In the genomic region with DNA sequence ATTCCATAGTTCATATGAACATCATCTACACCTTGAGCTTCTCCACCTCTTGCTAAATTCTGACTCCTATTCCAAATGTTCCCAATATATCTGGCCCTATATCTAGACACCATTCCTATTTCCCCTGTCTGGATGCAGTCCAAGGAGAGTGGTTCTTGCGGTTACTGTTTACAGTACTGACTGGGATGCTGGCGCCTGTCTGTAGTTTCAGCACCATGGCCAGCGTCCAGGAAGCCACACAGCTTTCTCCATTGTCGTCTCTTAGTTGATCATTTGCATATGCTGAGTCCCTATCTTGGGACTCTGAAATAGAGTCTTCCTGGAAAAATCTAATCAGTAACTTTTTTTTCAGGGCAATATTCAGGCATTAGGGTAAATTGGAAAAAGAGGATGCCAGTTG, we compare ENCODE assay signal across 9 cellular contexts. TPM values are rescaled to one million over a fixed set of nuclear protein-coding genes. Genes with fewer than 3 reads are reported as not detected.
DNase-seq lines count a peak whose midpoint lies in the region; ATAC-seq and TF ChIP-seq lines count a peak whose summit lies in the region.
"Had no signal": no experiment of that assay in that cellular context is flagged by ENCODE, and none has a peak within 500 bp of the region (broad histone marks: within the 10 kb centered on the region; RNA-seq: fewer than 3 reads in every experiment).

No MANE protein-coding gene starts in this region.

- intact Hi-C loops in adrenal gland (cut with DNase I), result no loop called here
- intact Hi-C loops in stomach (cut with DNase I; ENCODE audit: low total_unique reads), result no loop called here

- no peak overlapping the region for H3K4me3 ChIP-seq in HFF-Myc (replicated peaks; ENCODE audit: low read depth, low read length)
- no peak overlapping the region for H3K4me3 ChIP-seq in adrenal gland
- H3K4me3 ChIP-seq in stomach, result no peak overlapping the region
- H3K4me3 ChIP-seq: skin epidermis had no signal

- H3K9me3 ChIP-seq in adrenal gland (replicated peaks in 1 of 3), result no peaks in the 10 kb centered on the region
- no peaks in the 10 kb centered on the region for H3K9me3 ChIP-seq in stomach

- peak; percentile 58 for ATAC-seq in left lobe of liver
- ATAC-seq in HG03571 (IDR thresholded peaks at IDR 0.05; ENCODE audit: unreplicated experiment), result no peak

- 0 to 5% (median 1%) methylated on average over 4 of the region's 4 CpGs for WGBS in adrenal gland, 4 donors
- 1 to 3% (median 2%) methylated on average over 4 of the region's 4 CpGs for WGBS in stomach, 5 donors

- in situ Hi-C loops in ACHN (cut with HindIII; ENCODE audit: low pct_ligation_motif_present, low pct_unique_long_range_greater_than_20kb, low sequenced_read_pairs), result no loop called here

- TF ChIP-seq CTCF in HFF-Myc (IDR thresholded peaks at IDR 0.05; ENCODE audit: low read depth, low read length, missing control alignments) (no peak), adrenal gland (IDR thresholded peaks at IDR 0.05) (no peak), stomach (IDR thresholded peaks at IDR 0.05) (no peak)

- peak; percentile 64 for DNase-seq in ACHN
- DNase-seq in HFF-Myc (ENCODE audit: extremely low read depth, low read depth), result peak; percentile 35
- DNase-seq in SHP77 treated with DMSO at 0.1 percent for 48 hours (lab: John Stamatoyannopoulos, UW), result peak; percentile 67
- DNase-seq in adrenal gland, result peak; percentile 28 to 54 (median 44)
- DNase-seq in left lobe of liver (ENCODE audit: low spot score), result no peak
- DNase-seq in stomach, result peak; percentile 37
- DNase-seq in NCI-H524 (lab: John Stamatoyannopoulos, UW), result no peak

- TF ChIP-seq POLR2A in adrenal gland (IDR thresholded peaks at IDR 0.05), result no peak
- no peak for TF ChIP-seq POLR2A in stomach (IDR thresholded peaks at IDR 0.05)

- H3K27me3 ChIP-seq in adrenal gland (peaks cover 10% of the 10 kb centered on the region), stomach (peaks cover 0 to 66% (median 4%) of the 10 kb centered on the region in 3 donors)

- no peaks in the 10 kb centered on the region for H3K4me1 ChIP-seq in adrenal gland (replicated peaks in 1 of 2)
- H3K4me1 ChIP-seq in stomach, result no peaks in the 10 kb centered on the region

- no peak overlapping the region for H3K27ac ChIP-seq in adrenal gland
- H3K27ac ChIP-seq in stomach, result no peak overlapping the region

- no peaks in the 10 kb centered on the region for H3K36me3 ChIP-seq in adrenal gland (replicated peaks in 1 of 2)
- no peaks in the 10 kb centered on the region for H3K36me3 ChIP-seq in stomach

- TF ChIP-seq EP300 in stomach (IDR thresholded peaks at IDR 0.05), result no peak

RNA-seq across cellular contexts. Expression of a gene that starts 14.9 kb away (rescaled TPM):
- 1 to 10 TPM in 1 of 8 donors, under 1 TPM in 1, not detected in 6; 0.91 to 1.4 TPM for total RNA-seq in adrenal gland
- not detected for polyA plus RNA-seq in adrenal gland
- total RNA-seq in left lobe of liver, result not detected
- not detected for total RNA-seq in stomach
- under 1 TPM in 1 of 3 donors, not detected in 2; 0.30 TPM for polyA plus RNA-seq in stomach

RNA-seq across cellular contexts. Expression of a gene that starts 44.4 kb away (rescaled TPM):
- total RNA-seq in adrenal gland (10 to 100 TPM in 7 of 8 donors, 1 to 10 TPM in 1; 9.7 to 27.9 (median 15.7) TPM), left lobe of liver (2.4 TPM), stomach (100 to 1,000 TPM in 1 of 5 donors, 10 to 100 TPM in 2, under 1 TPM in 1, not detected in 1; 0.89 to 699 (median 32.8) TPM)
- polyA plus RNA-seq in adrenal gland (10 to 100 TPM in 2 of 3 donors, under 1 TPM in 1; 0.44 to 36.0 (median 16.5) TPM), stomach (10 to 100 TPM; 24.8 to 48.6 (median 28.3) TPM)

RNA-seq across cellular contexts. Expression of a gene that starts 53.9 kb away (rescaled TPM):
- total RNA-seq in adrenal gland (10 to 100 TPM in 2 of 8 donors, 1 to 10 TPM in 6; 6.3 to 15.3 (median 8.6) TPM), left lobe of liver (2.2 TPM), stomach (10 to 100 TPM in 2 of 5 donors, 1 to 10 TPM in 3; 1.3 to 14.5 (median 3.5) TPM)
- polyA plus RNA-seq in adrenal gland (1 to 10 TPM; 1.3 to 4.2 (median 3.1) TPM), stomach (1 to 10 TPM; 6.9 to 7.8 (median 7.3) TPM)

RNA-seq across cellular contexts. Expression of a gene that starts 56.1 kb away (rescaled TPM):
- 1 to 10 TPM; 1.9 to 9.2 (median 5.6) TPM for total RNA-seq in adrenal gland
- 10 to 100 TPM in 1 of 3 donors, 1 to 10 TPM in 2; 1.5 to 13.5 (median 2.6) TPM for polyA plus RNA-seq in adrenal gland
- total RNA-seq in left lobe of liver, result 1.6 TPM
- 1 to 10 TPM in 2 of 5 donors, under 1 TPM in 1, not detected in 2; 0.37 to 7.8 (median 2.3) TPM for total RNA-seq in stomach
- polyA plus RNA-seq in stomach, result 1 to 10 TPM in 1 of 3 donors, under 1 TPM in 2; 0.20 to 2.1 (median 0.61) TPM

Comparison
In these comparisons a context has a peak if more than half of its experiments do, and no peak if none do; other contexts are left out.
1. DNase-seq: peak in ACHN (single experiment), HFF-Myc (single experiment), SHP77 treated with DMSO at 0.1 percent for 48 hours (single experiment), adrenal gland (7 of 7) and stomach (single experiment); none in left lobe of liver (single experiment) and NCI-H524 (0 of 2).